ENCODE assay signal across 1 cellular context in the genomic region with DNA sequence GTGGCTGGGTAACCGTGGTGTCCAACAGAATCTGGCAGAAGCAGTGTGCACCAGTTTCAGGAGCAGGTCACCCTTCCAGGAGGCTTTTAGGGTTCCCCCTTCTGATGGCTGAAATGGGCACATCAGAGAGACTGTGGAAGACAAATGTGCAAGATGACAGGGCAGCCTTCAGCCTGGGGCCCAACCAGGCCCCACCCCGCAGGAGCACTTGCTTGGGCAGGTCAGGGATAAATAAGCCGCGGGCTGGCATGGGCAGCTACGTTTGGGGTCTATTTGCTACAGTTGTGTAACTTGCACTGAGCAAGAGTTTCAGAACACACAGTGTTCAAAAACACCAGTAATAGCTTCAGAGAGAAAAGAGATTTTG.
TF ChIP-seq lines count a peak whose summit lies in the region.

No MANE protein-coding gene starts in this region.

TF ChIP-seq in HepG2, 621 proteins besides CTCF, POLR2A, EP300 and RAD21:
- TF ChIP-seq SALL2 (CRISPR knock-in tag; IDR thresholded peaks at IDR 0.05) (no peak), NFE2 (CRISPR knock-in tag; IDR thresholded peaks at IDR 0.05) (no peak), SP5 (CRISPR knock-in tag; IDR thresholded peaks at IDR 0.05; ENCODE audit: borderline replicate concordance, low read depth) (no peak), PITX1 (CRISPR knock-in tag; IDR thresholded peaks at IDR 0.05) (no peak), ZNF17 (CRISPR knock-in tag; IDR thresholded peaks at IDR 0.05) (no peak), SNAPC2 (CRISPR knock-in tag; IDR thresholded peaks at IDR 0.05) (0 out of 2 replicates have a peak, but pooled peaks have one; percentile 13), DMAP1 (CRISPR knock-in tag; IDR thresholded peaks at IDR 0.05) (0 out of 2 replicates have a peak, but pooled peaks have one; percentile 16), SRY (CRISPR knock-in tag; IDR thresholded peaks at IDR 0.05) (0 out of 2 replicates have a peak, but pooled peaks have one; percentile 28), PHF5A (CRISPR knock-in tag; IDR thresholded peaks at IDR 0.05; ENCODE audit: low read depth, unreplicated experiment) (no peak), ZNF616 (CRISPR knock-in tag; IDR thresholded peaks at IDR 0.05; ENCODE audit: low read depth) (no peak), ETV6 (CRISPR knock-in tag; conservative IDR thresholded peaks at IDR 0.05) (0 out of 2 replicates have a peak, but pooled peaks have one; percentile 16), ARID2 (CRISPR knock-in tag; IDR thresholded peaks at IDR 0.05; ENCODE audit: borderline replicate concordance) (0 out of 2 replicates have a peak, but pooled peaks have one; percentile 35), ZNF326 (CRISPR knock-in tag; IDR thresholded peaks at IDR 0.05; ENCODE audit: borderline replicate concordance) (no peak), ZNF501 (CRISPR knock-in tag; IDR thresholded peaks at IDR 0.05) (peak; percentile 57; the same call in 1 of the 2 replicates)
- TF ChIP-seq, protein P1, sequence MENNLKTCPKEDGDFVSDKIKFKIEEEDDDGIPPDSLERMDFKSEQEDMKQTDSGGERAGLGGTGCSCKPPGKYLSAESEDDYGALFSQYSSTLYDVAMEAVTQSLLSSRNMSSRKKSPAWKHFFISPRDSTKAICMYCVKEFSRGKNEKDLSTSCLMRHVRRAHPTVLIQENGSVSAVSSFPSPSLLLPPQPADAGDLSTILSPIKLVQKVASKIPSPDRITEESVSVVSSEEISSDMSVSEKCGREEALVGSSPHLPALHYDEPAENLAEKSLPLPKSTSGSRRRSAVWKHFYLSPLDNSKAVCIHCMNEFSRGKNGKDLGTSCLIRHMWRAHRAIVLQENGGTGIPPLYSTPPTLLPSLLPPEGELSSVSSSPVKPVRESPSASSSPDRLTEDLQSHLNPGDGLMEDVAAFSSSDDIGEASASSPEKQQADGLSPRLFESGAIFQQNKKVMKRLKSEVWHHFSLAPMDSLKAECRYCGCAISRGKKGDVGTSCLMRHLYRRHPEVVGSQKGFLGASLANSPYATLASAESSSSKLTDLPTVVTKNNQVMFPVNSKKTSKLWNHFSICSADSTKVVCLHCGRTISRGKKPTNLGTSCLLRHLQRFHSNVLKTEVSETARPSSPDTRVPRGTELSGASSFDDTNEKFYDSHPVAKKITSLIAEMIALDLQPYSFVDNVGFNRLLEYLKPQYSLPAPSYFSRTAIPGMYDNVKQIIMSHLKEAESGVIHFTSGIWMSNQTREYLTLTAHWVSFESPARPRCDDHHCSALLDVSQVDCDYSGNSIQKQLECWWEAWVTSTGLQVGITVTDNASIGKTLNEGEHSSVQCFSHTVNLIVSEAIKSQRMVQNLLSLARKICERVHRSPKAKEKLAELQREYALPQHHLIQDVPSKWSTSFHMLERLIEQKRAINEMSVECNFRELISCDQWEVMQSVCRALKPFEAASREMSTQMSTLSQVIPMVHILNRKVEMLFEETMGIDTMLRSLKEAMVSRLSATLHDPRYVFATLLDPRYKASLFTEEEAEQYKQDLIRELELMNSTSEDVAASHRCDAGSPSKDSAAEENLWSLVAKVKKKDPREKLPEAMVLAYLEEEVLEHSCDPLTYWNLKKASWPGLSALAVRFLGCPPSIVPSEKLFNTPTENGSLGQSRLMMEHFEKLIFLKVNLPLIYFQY (CRISPR knock-in tag; IDR thresholded peaks at IDR 0.05; ENCODE audit: borderline replicate concordance), result no peak
- TF ChIP-seq, protein P2, sequence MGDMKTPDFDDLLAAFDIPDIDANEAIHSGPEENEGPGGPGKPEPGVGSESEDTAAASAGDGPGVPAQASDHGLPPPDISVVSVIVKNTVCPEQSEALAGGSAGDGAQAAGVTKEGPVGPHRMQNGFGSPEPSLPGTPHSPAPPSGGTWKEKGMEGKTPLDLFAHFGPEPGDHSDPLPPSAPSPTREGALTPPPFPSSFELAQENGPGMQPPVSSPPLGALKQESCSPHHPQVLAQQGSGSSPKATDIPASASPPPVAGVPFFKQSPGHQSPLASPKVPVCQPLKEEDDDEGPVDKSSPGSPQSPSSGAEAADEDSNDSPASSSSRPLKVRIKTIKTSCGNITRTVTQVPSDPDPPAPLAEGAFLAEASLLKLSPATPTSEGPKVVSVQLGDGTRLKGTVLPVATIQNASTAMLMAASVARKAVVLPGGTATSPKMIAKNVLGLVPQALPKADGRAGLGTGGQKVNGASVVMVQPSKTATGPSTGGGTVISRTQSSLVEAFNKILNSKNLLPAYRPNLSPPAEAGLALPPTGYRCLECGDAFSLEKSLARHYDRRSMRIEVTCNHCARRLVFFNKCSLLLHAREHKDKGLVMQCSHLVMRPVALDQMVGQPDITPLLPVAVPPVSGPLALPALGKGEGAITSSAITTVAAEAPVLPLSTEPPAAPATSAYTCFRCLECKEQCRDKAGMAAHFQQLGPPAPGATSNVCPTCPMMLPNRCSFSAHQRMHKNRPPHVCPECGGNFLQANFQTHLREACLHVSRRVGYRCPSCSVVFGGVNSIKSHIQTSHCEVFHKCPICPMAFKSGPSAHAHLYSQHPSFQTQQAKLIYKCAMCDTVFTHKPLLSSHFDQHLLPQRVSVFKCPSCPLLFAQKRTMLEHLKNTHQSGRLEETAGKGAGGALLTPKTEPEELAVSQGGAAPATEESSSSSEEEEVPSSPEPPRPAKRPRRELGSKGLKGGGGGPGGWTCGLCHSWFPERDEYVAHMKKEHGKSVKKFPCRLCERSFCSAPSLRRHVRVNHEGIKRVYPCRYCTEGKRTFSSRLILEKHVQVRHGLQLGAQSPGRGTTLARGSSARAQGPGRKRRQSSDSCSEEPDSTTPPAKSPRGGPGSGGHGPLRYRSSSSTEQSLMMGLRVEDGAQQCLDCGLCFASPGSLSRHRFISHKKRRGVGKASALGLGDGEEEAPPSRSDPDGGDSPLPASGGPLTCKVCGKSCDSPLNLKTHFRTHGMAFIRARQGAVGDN (CRISPR knock-in tag; IDR thresholded peaks at IDR 0.05), result peak; percentile 16; the same call in 1 of the 2 replicates
- TF ChIP-seq, protein P3, sequence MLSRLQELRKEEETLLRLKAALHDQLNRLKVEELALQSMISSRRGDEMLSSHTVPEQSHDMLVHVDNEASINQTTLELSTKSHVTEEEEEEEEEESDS (CRISPR knock-in tag; IDR thresholded peaks at IDR 0.05; ENCODE audit: borderline replicate concordance), result 0 out of 2 replicates have a peak, but pooled peaks have one; percentile 36
